Comparison of ENCODE assay signal across 17 cellular contexts in genomic region chr5:7419846-7420245, GRCh38. TPM values are rescaled to one million over a fixed set of nuclear protein-coding genes. Genes with fewer than 3 reads are reported as not detected.
DNase-seq lines count a peak whose midpoint lies in the region; ATAC-seq and TF ChIP-seq lines count a peak whose summit lies in the region.
"Had no signal": no experiment of that assay in that cellular context is flagged by ENCODE, and none has a peak within 500 bp of the region (broad histone marks: within the 10 kb centered on the region; RNA-seq: fewer than 3 reads in every experiment).

No MANE protein-coding gene starts in this region.

- no peak for TF ChIP-seq CTCF in hepatocyte (IDR thresholded peaks at IDR 0.05; ENCODE audit: poor library complexity)
- TF ChIP-seq CTCF in nephron progenitor cell (IDR thresholded peaks at IDR 0.05) = no peak
- TF ChIP-seq CTCF in suprapubic skin (IDR thresholded peaks at IDR 0.05) = no peak

- peak overlapping the region; percentile 61 for H3K9ac ChIP-seq in HUES6 (ENCODE audit: low read length)

- TF ChIP-seq EP300 in suprapubic skin (IDR thresholded peaks at IDR 0.05) = no peak

- H3K9me3 ChIP-seq in HUES6 (ENCODE audit: control insufficient read depth, insufficient read depth, low read depth, low read length) (no peaks in the 10 kb centered on the region), hepatocyte (ENCODE audit: low read depth) (no peaks in the 10 kb centered on the region), suprapubic skin (no peaks in the 10 kb centered on the region)

- H3K36me3 Mint-ChIP-seq in nephron progenitor cell (ENCODE audit: low read depth) = peaks cover 84% of the 10 kb centered on the region
- H3K36me3 Mint-ChIP-seq: CD4-positive, CD25-positive, alpha-beta regulatory T cell had no signal

- TF ChIP-seq POLR2A in suprapubic skin (IDR thresholded peaks at IDR 0.05) = no peak

- H3K9me3 Mint-ChIP-seq in nephron progenitor cell = peaks cover 24% of the 10 kb centered on the region

- peak overlapping the region; percentile 28 for H3K4me2 ChIP-seq in hepatocyte

- H3K27ac Mint-ChIP-seq in nephron progenitor cell = peak overlapping the region; percentile 88
- H3K27ac Mint-ChIP-seq: CD4-positive, CD25-positive, alpha-beta regulatory T cell had no signal

- peak overlapping the region; percentile 36; the same call in 1 of the 2 replicates for H3K27ac ChIP-seq in HUES6 (ENCODE audit: low read depth, low read length)
- H3K27ac ChIP-seq in hepatocyte = no peak overlapping the region
- H3K27ac ChIP-seq in suprapubic skin = peak overlapping the region; percentile 39

- peaks cover 86% of the 10 kb centered on the region for H3K4me1 Mint-ChIP-seq in nephron progenitor cell

- H3K36me3 ChIP-seq in HUES6 (ENCODE audit: control insufficient read depth, insufficient read depth, low read length) (peaks cover 37% of the 10 kb centered on the region), hepatocyte (replicated peaks; ENCODE audit: insufficient read depth, low read depth) (no peaks in the 10 kb centered on the region), suprapubic skin (no peaks in the 10 kb centered on the region)

- no peak for DNase-seq in hepatocyte (ENCODE audit: low spot score)
- no peak for DNase-seq in nephron progenitor cell
- DNase-seq in suprapubic skin (ENCODE audit: low spot score in 2 of 2) = no peak
- DNase-seq in NCI-H510A (lab: John Stamatoyannopoulos, UW) = no peak
- no peak for DNase-seq in medulla oblongata (ENCODE audit: extremely low spot score)
- DNase-seq: ACHN; CD4-positive, CD25-positive, alpha-beta regulatory T cell; IMR-90; Kasumi-1; NCI-H1417 treated with DMSO at 0.1 percent for 48 hours; NCI-H2029; NCI-H2171 treated with DMSO at 0.1 percent for 48 hours; NCI-H510A treated with DMSO at 0.1 percent for 48 hours; SHP77 treated with DMSO at 0.1 percent for 48 hours had no signal

- H4K20me1 ChIP-seq in hepatocyte (ENCODE audit: insufficient read depth, poor library complexity, severe bottlenecking) = no peaks in the 10 kb centered on the region

- H3K27me3 ChIP-seq in HUES6 (ENCODE audit: control insufficient read depth, insufficient read depth, low read length) = no peaks in the 10 kb centered on the region
- peaks cover 5% of the 10 kb centered on the region for H3K27me3 ChIP-seq in hepatocyte
- H3K27me3 ChIP-seq in suprapubic skin = no peaks in the 10 kb centered on the region

- no peaks in the 10 kb centered on the region for H3K9me2 ChIP-seq in hepatocyte (replicated peaks; ENCODE audit: insufficient read depth)

- no peak overlapping the region for H2AFZ ChIP-seq in hepatocyte

- peak overlapping the region; percentile 23 for H3K4me3 Mint-ChIP-seq in nephron progenitor cell
- H3K4me3 Mint-ChIP-seq: CD4-positive, CD25-positive, alpha-beta regulatory T cell had no signal

- H3K4me3 ChIP-seq in HUES6 (ENCODE audit: low read depth, low read length) (peak overlapping the region; percentile 29; the same call in 1 of the 2 replicates), hepatocyte (no peak overlapping the region), suprapubic skin (no peak overlapping the region)
- H3K4me3 ChIP-seq: GM12878 had no signal

- H3K79me2 ChIP-seq in hepatocyte = no peaks in the 10 kb centered on the region

- WGBS in hepatocyte (ENCODE audit: low lambda C conversion rate, missing lambda C conversion rate) = 45% methylated on average over 12 of the region's 12 CpGs
- WGBS in suprapubic skin = 54% methylated on average over 12 of the region's 12 CpGs

- H3K27me3 Mint-ChIP-seq in nephron progenitor cell (ENCODE audit: low read depth, poor library complexity) = peaks cover 3% of the 10 kb centered on the region
- H3K27me3 Mint-ChIP-seq: CD4-positive, CD25-positive, alpha-beta regulatory T cell had no signal

- H3K4me1 ChIP-seq in HUES6 (ENCODE audit: control insufficient read depth, insufficient read depth, low read length) (peaks cover 47% of the 10 kb centered on the region), hepatocyte (ENCODE audit: insufficient read depth) (peaks cover 18% of the 10 kb centered on the region), suprapubic skin (peaks cover 24% of the 10 kb centered on the region)

- ATAC-seq in HG03520 (IDR thresholded peaks at IDR 0.05; ENCODE audit: unreplicated experiment) = no peak
- ATAC-seq: GM12878 had no signal

RNA-seq across cellular contexts. Expression of gene ADCY2, which starts 23.9 kb away (rescaled TPM):
- 8.4 and 8.5 TPM in 2 replicates for total RNA-seq in hepatocyte
- 3.2 and 4.5 TPM in 2 replicates for polyA plus RNA-seq in hepatocyte
- total RNA-seq in suprapubic skin = 10 to 100 TPM in 3 of 4 donors, 1 to 10 TPM in 1; 2.6 to 24.8 (median 10.9) TPM
- total RNA-seq: CD4-positive, CD25-positive, alpha-beta regulatory T cell; IMR-90 had no signal
- polyA plus RNA-seq: CD4-positive, CD25-positive, alpha-beta regulatory T cell; IMR-90 had no signal
